ENCODE assay signal across 11 cellular contexts in the genomic region with DNA sequence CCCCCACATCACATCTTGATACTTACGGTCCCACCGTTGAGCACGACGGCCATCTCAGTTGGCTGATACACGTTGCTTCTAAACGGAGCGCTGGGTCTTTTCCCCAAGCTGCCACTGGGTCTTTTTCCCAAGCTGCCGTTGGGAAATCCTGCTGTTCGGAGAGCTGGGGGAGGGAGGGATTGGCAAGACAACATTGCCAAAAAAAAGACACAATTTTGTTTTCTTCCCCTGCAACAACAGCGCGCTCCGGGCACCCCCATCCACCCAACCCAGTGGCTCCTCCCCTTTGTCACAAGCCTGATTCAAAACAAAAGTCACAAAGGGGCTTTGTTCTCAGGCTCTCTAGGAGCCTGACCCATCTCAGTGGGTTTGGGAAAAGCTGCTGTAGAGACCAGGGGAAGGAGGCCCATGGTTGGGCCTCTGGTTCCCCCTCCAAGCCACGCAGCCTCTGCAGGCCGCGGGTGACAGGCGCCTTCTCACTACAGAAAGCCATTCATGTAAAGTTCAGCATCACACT. TPM values are rescaled to one million over a fixed set of nuclear protein-coding genes. Genes with fewer than 3 reads are reported as not detected.
DNase-seq lines count a peak whose midpoint lies in the region; ATAC-seq and TF ChIP-seq lines count a peak whose summit lies in the region.
"Had no signal": no experiment of that assay in that cellular context is flagged by ENCODE, and none has a peak within 500 bp of the region (broad histone marks: within the 10 kb centered on the region; RNA-seq: fewer than 3 reads in every experiment).

No MANE protein-coding gene starts in this region.

- no peak for TF ChIP-seq CTCF in osteoblast (IDR thresholded peaks at IDR 0.05; ENCODE audit: extremely low read depth, low read depth, low read length)

- no peaks in the 10 kb centered on the region for H3K9me3 ChIP-seq in ES-I3 (ENCODE audit: control insufficient read depth, insufficient read depth, low read length)
- no peaks in the 10 kb centered on the region for H3K9me3 ChIP-seq in osteoblast (ENCODE audit: low read depth, low read length)

- ATAC-seq in HG03196 (IDR thresholded peaks at IDR 0.05; ENCODE audit: unreplicated experiment) (no peak), GM21825 (IDR thresholded peaks at IDR 0.05; ENCODE audit: unreplicated experiment) (no peak), HG03565 (IDR thresholded peaks at IDR 0.05; ENCODE audit: unreplicated experiment) (no peak)

- no peaks in the 10 kb centered on the region; the same call in 1 of the 2 replicates for H3K36me3 ChIP-seq in ES-I3 (ENCODE audit: insufficient read depth, low read length)
- H3K36me3 ChIP-seq in osteoblast (ENCODE audit: insufficient read depth, low read length) = no peaks in the 10 kb centered on the region

- no peaks in the 10 kb centered on the region for H3K27me3 ChIP-seq in osteoblast (ENCODE audit: insufficient read depth, low read length)

- H4K20me1 ChIP-seq in osteoblast (ENCODE audit: insufficient read depth, low read length) = no peaks in the 10 kb centered on the region

- H3K4me2 ChIP-seq in osteoblast (ENCODE audit: insufficient read depth, low read length) = peak overlapping the region; percentile 18

- peak; percentile 59 for DNase-seq in cerebellar cortex (ENCODE audit: low spot score)
- no peak for DNase-seq in osteoblast (ENCODE audit: insufficient read length, low spot score, missing footprints)
- no peak for DNase-seq in A172 (ENCODE audit: low spot score)
- DNase-seq: DMS153; GM23248; stimulated activated CD4-positive, alpha-beta T cell treated with anti-CD3 and anti-CD28 coated beads, Interleukin-12 subunit alpha, Interleukin-12 subunit beta, amount 100 ng/mL, for 4 hours had no signal

- H3K27ac ChIP-seq in osteoblast (ENCODE audit: low read depth, low read length) = no peak overlapping the region
- H3K27ac ChIP-seq: GM23248 had no signal

- H2AFZ ChIP-seq in osteoblast (ENCODE audit: low read length) = peak overlapping the region; percentile 20
- H2AFZ ChIP-seq: GM23248 had no signal

- H3K4me3 ChIP-seq in iPS-11a (ENCODE audit: low read depth, low read length) (peak overlapping the region; percentile 30), osteoblast (ENCODE audit: insufficient read depth, low read length) (no peak overlapping the region)
- H3K4me3 ChIP-seq: GM23248 had no signal

- H3K79me2 ChIP-seq in osteoblast (ENCODE audit: insufficient read depth, low read length) = no peaks in the 10 kb centered on the region

- H3K9ac ChIP-seq in ES-I3 (ENCODE audit: low read depth, low read length) = peak overlapping the region; percentile 40
- H3K9ac ChIP-seq: GM23248 had no signal

- H3K4me1 ChIP-seq in ES-I3 (ENCODE audit: insufficient read depth, low read length) (peaks cover 39% of the 10 kb centered on the region), osteoblast (ENCODE audit: insufficient read depth, low read length) (peaks cover 7% of the 10 kb centered on the region)

RNA-seq across cellular contexts. Expression of gene GPRC5B, which starts 22.8 kb away (rescaled TPM):
- total RNA-seq in osteoblast = 1.2 and 2.5 TPM in 2 replicates
- total RNA-seq in A172 (2014; rRNA removed; shearing (Covaris generic)) = 23.9 and 41.0 TPM in 2 replicates
- total RNA-seq: GM23248 had no signal
